ENCODE assay signal across 9 cellular contexts in the genomic region with DNA sequence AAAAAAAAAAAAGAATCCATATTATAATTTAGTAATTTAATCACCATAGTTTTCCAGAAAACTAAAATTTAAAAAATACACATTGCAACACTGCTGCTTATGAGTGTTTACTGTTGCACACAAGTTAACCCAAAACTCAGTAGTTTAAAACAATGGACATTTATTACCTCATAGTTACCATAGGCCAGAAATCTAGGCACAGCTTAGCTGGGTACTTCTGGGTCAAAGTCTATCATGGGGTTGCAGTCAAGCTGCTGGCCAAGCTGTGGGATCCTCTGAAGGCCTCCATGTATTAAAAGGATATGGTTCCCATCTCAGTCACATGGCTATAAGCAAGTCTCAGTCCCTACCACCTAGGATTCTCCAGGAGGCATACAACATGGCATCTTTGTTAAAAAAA.
"Had no signal": no experiment of that assay in that cellular context is flagged by ENCODE, and none has a peak within 500 bp of the region (broad histone marks: within the 10 kb centered on the region; RNA-seq: fewer than 3 reads in every experiment).

No MANE protein-coding gene starts in this region.

- H3K4me3 ChIP-seq: GM23338, K562 had no signal

- DNase-seq: H9, HCEC 1CT, IMR-90, KG1 had no signal

- ATAC-seq: GM23338, K562 had no signal

- FAIRE-seq: H1, H54, K562 had no signal

- H3K27ac ChIP-seq: HL-60 had no signal

- H2AFZ ChIP-seq: GM23338 had no signal

- H3K4me2 ChIP-seq: GM23338 had no signal
